ENCODE assay signal across 15 cellular contexts in the genomic region with DNA sequence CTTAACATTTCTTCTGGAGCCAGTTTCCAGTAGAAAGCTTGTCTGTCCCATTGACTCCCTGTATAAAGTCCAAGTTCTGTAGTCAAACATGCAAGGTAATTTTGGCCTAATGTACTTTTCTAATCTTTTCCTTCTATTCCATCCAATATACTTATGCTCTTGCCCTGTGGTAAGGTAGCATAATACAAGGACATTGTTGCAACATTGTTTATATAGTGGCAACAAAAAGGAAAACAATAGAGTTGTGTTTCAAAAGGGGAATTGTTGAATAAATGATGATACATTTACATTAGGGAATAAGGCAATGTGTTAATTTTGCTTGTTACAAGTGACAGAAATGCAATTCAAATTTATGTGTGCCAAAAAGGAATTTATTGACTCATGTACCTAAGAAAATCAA. TPM values are rescaled to one million over a fixed set of nuclear protein-coding genes. Genes with fewer than 3 reads are reported as not detected.
A peak's percentile ranks its signal among the peaks of the same experiment; 100 is the strongest.
DNase-seq lines count a peak whose midpoint lies in the region; ATAC-seq and TF ChIP-seq lines count a peak whose summit lies in the region.
"Had no signal": no experiment of that assay in that cellular context is flagged by ENCODE, and none has a peak within 500 bp of the region (broad histone marks: within the 10 kb centered on the region; RNA-seq: fewer than 3 reads in every experiment).

No MANE protein-coding gene starts in this region.

- peaks cover 4% of the 10 kb centered on the region; the same call in 1 of the 2 replicates for H3K9me2 ChIP-seq in HCT116 (ENCODE audit: insufficient read depth)

- CTCF ChIA-PET in HCT116 (lab: Charles Lee) = no interaction called here

- H3K4me3 ChIP-seq in HCT116 (replicated peaks in 1 of 2; ENCODE audit: low read depth in 1 of 2, low read length in 2 of 2) (0 out of 4 replicates have a peak overlapping the region, but pooled peaks of 1 of the 2 experiments have one; percentile 9), adrenal gland (no peak overlapping the region), iPS-20b (ENCODE audit: low read length) (no peak overlapping the region), smooth muscle cell (no peak overlapping the region), esophagus squamous epithelium (no peak overlapping the region)
- H3K4me3 ChIP-seq: gastroesophageal sphincter, K562, tibial nerve had no signal

- H3F3A ChIP-seq in smooth muscle cell (ENCODE audit: low read depth) = no peaks in the 10 kb centered on the region

- ATAC-seq in HCT116 = no peak
- ATAC-seq in HG03565 (IDR thresholded peaks at IDR 0.05; ENCODE audit: unreplicated experiment) = no peak
- ATAC-seq in HG03097 (IDR thresholded peaks at IDR 0.05; ENCODE audit: low FRiP score, unreplicated experiment) = no peak
- ATAC-seq: activated T-helper 17 cell treated with anti-CD3 and anti-CD28 coated beads, Interleukin-2, amount 50 U/mL, for 72 hours; effector memory CD8-positive, alpha-beta T cell; K562 had no signal

- intact Hi-C loops in HCT116 (cut with micrococcal nuclease) (no loop called here), adrenal gland (cut with DNase I) (no loop called here), esophagus squamous epithelium (cut with DNase I) (no loop called here)

- no peak for TF ChIP-seq RAD21 in HCT116 (IDR thresholded peaks at IDR 0.05; ENCODE audit: low read depth)

- H3K36me3 ChIP-seq in HCT116 (ENCODE audit: control insufficient read depth in 1 of 2, insufficient read depth in 2 of 2, low read length in 2 of 2) = 0 out of 4 replicates have a peak, but pooled peaks cover 3 to 9% of the 10 kb centered on the region in 2 experiments
- peaks cover 0 to 9% of the 10 kb centered on the region in 2 donors for H3K36me3 ChIP-seq in adrenal gland (replicated peaks in 1 of 2)
- H3K36me3 ChIP-seq in iPS-20b (ENCODE audit: insufficient read depth, low read depth, low read length) = peaks cover 34% of the 10 kb centered on the region
- peaks cover 4% of the 10 kb centered on the region for H3K36me3 ChIP-seq in smooth muscle cell (ENCODE audit: low read depth)
- H3K36me3 ChIP-seq in esophagus squamous epithelium = peaks cover 0 to 54% (median 0%) of the 10 kb centered on the region in 3 donors

- H3K27me3 ChIP-seq in HCT116 (ENCODE audit: insufficient read depth, low read length) (no peaks in the 10 kb centered on the region), adrenal gland (no peaks in the 10 kb centered on the region), iPS-20b (ENCODE audit: insufficient read depth, low read length) (no peaks in the 10 kb centered on the region), smooth muscle cell (ENCODE audit: low read depth) (no peaks in the 10 kb centered on the region), esophagus squamous epithelium (no peaks in the 10 kb centered on the region)
- H3K27me3 ChIP-seq: gastroesophageal sphincter, tibial nerve had no signal

- RAD21 ChIA-PET in HCT116 (lab: Charles Lee; ENCODE audit: low non-redundant PET in 1 of 2, low total read pairs in 2 of 2, uncharacterized antibody in 2 of 2, unreplicated experiment in 2 of 2) = no interaction called here

- DNase-seq in HCT116 (ENCODE audit: low read depth, low spot score) = no peak
- DNase-seq in adrenal gland = no peak
- no peak for DNase-seq in smooth muscle cell (lab: John Stamatoyannopoulos, UW; ENCODE audit: unreplicated experiment)
- no peak for DNase-seq in esophagus squamous epithelium (lab: John Stamatoyannopoulos, UW)
- no peak for DNase-seq in DMS 273 treated with DMSO at 0.1 percent for 48 hours (lab: John Stamatoyannopoulos, UW)
- DNase-seq: activated CD4-positive, alpha-beta memory T cell treated with anti-CD3 and anti-CD28 coated beads, Interleukin-2, amount 10 ng/mL, durations not matched to agents 7 days and 5 days; effector memory CD8-positive, alpha-beta T cell had no signal

- H3K9ac ChIP-seq in HCT116 (ENCODE audit: low read length) = no peak overlapping the region
- H3K9ac ChIP-seq in iPS-20b (ENCODE audit: low read depth, low read length) = peak overlapping the region; percentile 5; the same call in 1 of the 2 replicates
- no peak overlapping the region for H3K9ac ChIP-seq in smooth muscle cell (ENCODE audit: low read depth)

- BruUV-seq in HCT116 (replicated peaks; lab: Mats Ljungman, UMichigan) = no TSS peak

- H3K79me2 ChIP-seq in HCT116 (ENCODE audit: insufficient read depth, low read length) (no peaks in the 10 kb centered on the region), smooth muscle cell (ENCODE audit: low read depth) (no peaks in the 10 kb centered on the region)

- H4K20me1 ChIP-seq in HCT116 (ENCODE audit: insufficient read depth) = no peaks in the 10 kb centered on the region
- peaks cover 36% of the 10 kb centered on the region for H4K20me1 ChIP-seq in smooth muscle cell (ENCODE audit: low read depth)

- H3K4me1 ChIP-seq in HCT116 (ENCODE audit: control insufficient read depth in 1 of 2, insufficient read depth in 2 of 2, low read length in 2 of 2) = peaks cover 16 to 18% of the 10 kb centered on the region in 2 experiments
- peaks cover 4 to 10% of the 10 kb centered on the region in 2 donors for H3K4me1 ChIP-seq in adrenal gland (replicated peaks in 1 of 2)
- peaks cover 7% of the 10 kb centered on the region; the same call in 1 of the 2 replicates for H3K4me1 ChIP-seq in iPS-20b (ENCODE audit: insufficient read depth, low read length)
- H3K4me1 ChIP-seq in smooth muscle cell (ENCODE audit: low read depth) = peaks cover 8% of the 10 kb centered on the region
- peaks cover 0 to 14% (median 13%) of the 10 kb centered on the region in 3 donors for H3K4me1 ChIP-seq in esophagus squamous epithelium

- POLR2A ChIA-PET in HCT116 (lab: Charles Lee) = no interaction called here

- no peaks in the 10 kb centered on the region for H3K9me3 ChIP-seq in HCT116 (ENCODE audit: control insufficient read depth in 1 of 2, insufficient read depth in 1 of 2, low read depth in 1 of 2, low read length in 2 of 2)
- H3K9me3 ChIP-seq in adrenal gland (replicated peaks in 1 of 3) = no peaks in the 10 kb centered on the region
- no peaks in the 10 kb centered on the region for H3K9me3 ChIP-seq in iPS-20b (ENCODE audit: insufficient read depth, low read depth, low read length)
- no peaks in the 10 kb centered on the region for H3K9me3 ChIP-seq in smooth muscle cell (replicated peaks; ENCODE audit: low read depth)
- no peaks in the 10 kb centered on the region for H3K9me3 ChIP-seq in esophagus squamous epithelium
- H3K9me3 ChIP-seq: gastroesophageal sphincter, tibial nerve had no signal

- no peak for TF ChIP-seq CTCF in HCT116 (IDR thresholded peaks at IDR 0.05 in 2 of 3, conservative IDR thresholded peaks at IDR 0.05 in 1 of 3; ENCODE audit: borderline replicate concordance in 1 of 3, insufficient read depth in 1 of 3, low read depth in 2 of 3, low read length in 2 of 3)
- TF ChIP-seq CTCF in adrenal gland (IDR thresholded peaks at IDR 0.05) = no peak
- TF ChIP-seq CTCF in smooth muscle cell (IDR thresholded peaks at IDR 0.05; ENCODE audit: borderline replicate concordance, insufficient read depth, poor library complexity, severe bottlenecking) = no peak
- no peak for TF ChIP-seq CTCF in esophagus squamous epithelium (IDR thresholded peaks at IDR 0.05)

- TF ChIP-seq POLR2A in HCT116 (IDR thresholded peaks at IDR 0.05; ENCODE audit: borderline replicate concordance, extremely low read depth, insufficient read depth, insufficient read length) (no peak), adrenal gland (IDR thresholded peaks at IDR 0.05) (no peak), esophagus squamous epithelium (IDR thresholded peaks at IDR 0.05) (no peak)

- H3K27ac ChIP-seq in HCT116 (ENCODE audit: low read depth, low read length) (peak overlapping the region; percentile 36; the same call in 1 of the 2 replicates), adrenal gland (peak overlapping the region in 3 of 5 donors; percentile 0 to 59 (median 46)), iPS-20b (ENCODE audit: low read length) (peak overlapping the region; percentile 32), smooth muscle cell (ENCODE audit: low read depth) (peak overlapping the region; percentile 57), esophagus squamous epithelium (peak overlapping the region in 1 of 4 donors; percentile 54)
- H3K27ac ChIP-seq: C4-2B had no signal

- H3K4me2 ChIP-seq in HCT116 (ENCODE audit: low read length) (peak overlapping the region; percentile 55), smooth muscle cell (peak overlapping the region; percentile 70)

- no peak overlapping the region for H2AFZ ChIP-seq in HCT116 (ENCODE audit: low read depth, low read length, poor library complexity, severe bottlenecking)
- H2AFZ ChIP-seq in smooth muscle cell (ENCODE audit: low read depth) = no peak overlapping the region

TF ChIP-seq in HCT116, 20 proteins besides CTCF, POLR2A, EP300 and RAD21 (continues in another document):
- no peak for TF ChIP-seq FOSL1 (IDR thresholded peaks at IDR 0.05; ENCODE audit: low read depth)
- TF ChIP-seq, protein P1, sequence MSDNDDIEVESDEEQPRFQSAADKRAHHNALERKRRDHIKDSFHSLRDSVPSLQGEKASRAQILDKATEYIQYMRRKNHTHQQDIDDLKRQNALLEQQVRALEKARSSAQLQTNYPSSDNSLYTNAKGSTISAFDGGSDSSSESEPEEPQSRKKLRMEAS (IDR thresholded peaks at IDR 0.05) = no peak

RNA-seq across cellular contexts. Expression of a gene that starts 27.9 kb away (rescaled TPM):
- total RNA-seq in HCT116 (2021; ENCODE audit: unreplicated experiment) (not detected), adrenal gland (under 1 TPM in 2 of 8 donors, not detected in 6; 0.20 to 0.28 TPM), smooth muscle cell (not detected in 2 replicates), esophagus squamous epithelium (under 1 TPM in 1 of 4 donors, not detected in 3; 0.76 TPM)
- polyA plus RNA-seq in HCT116 (2012) = 0.05 TPM in 1 of 2 replicates, not detected in the other
- polyA plus RNA-seq in adrenal gland (under 1 TPM; 0.48 to 0.54 (median 0.49) TPM), smooth muscle cell (0.57 and 1.3 TPM in 2 replicates)
- total RNA-seq: gastroesophageal sphincter, K562, tibial nerve had no signal

RNA-seq across cellular contexts. Expression of a gene that starts 44.7 kb away (rescaled TPM):
- total RNA-seq in HCT116 (2021; ENCODE audit: unreplicated experiment) (0.20 TPM), adrenal gland (10 to 100 TPM in 4 of 8 donors, 1 to 10 TPM in 4; 3.6 to 16.7 (median 8.9) TPM), smooth muscle cell (not detected in 2 replicates), esophagus squamous epithelium (10 to 100 TPM in 1 of 4 donors, 1 to 10 TPM in 3; 1.7 to 13.4 (median 4.2) TPM)
- polyA plus RNA-seq in HCT116 (2012) = not detected in 2 replicates
- polyA plus RNA-seq in adrenal gland (10 to 100 TPM in 1 of 3 donors, 1 to 10 TPM in 2; 2.4 to 11.1 (median 7.6) TPM), smooth muscle cell (0.33 TPM in 1 of 2 replicates, not detected in the other)

RNA-seq across cellular contexts. Expression of a gene that starts 52.2 kb away (rescaled TPM):
- total RNA-seq in HCT116 (2021; ENCODE audit: unreplicated experiment) (not detected), adrenal gland (10 to 100 TPM in 1 of 8 donors, 1 to 10 TPM in 7; 3.3 to 17.7 (median 6.0) TPM), smooth muscle cell (not detected in 2 replicates), esophagus squamous epithelium (10 to 100 TPM in 1 of 4 donors, 1 to 10 TPM in 2, under 1 TPM in 1; 0.68 to 11.1 (median 3.3) TPM)
- polyA plus RNA-seq in HCT116 (2012) = not detected in 2 replicates
- polyA plus RNA-seq in adrenal gland (1 to 10 TPM; 3.7 to 8.7 (median 4.5) TPM), smooth muscle cell (0.33 and 0.44 TPM in 2 replicates)
